In the genomic region with DNA sequence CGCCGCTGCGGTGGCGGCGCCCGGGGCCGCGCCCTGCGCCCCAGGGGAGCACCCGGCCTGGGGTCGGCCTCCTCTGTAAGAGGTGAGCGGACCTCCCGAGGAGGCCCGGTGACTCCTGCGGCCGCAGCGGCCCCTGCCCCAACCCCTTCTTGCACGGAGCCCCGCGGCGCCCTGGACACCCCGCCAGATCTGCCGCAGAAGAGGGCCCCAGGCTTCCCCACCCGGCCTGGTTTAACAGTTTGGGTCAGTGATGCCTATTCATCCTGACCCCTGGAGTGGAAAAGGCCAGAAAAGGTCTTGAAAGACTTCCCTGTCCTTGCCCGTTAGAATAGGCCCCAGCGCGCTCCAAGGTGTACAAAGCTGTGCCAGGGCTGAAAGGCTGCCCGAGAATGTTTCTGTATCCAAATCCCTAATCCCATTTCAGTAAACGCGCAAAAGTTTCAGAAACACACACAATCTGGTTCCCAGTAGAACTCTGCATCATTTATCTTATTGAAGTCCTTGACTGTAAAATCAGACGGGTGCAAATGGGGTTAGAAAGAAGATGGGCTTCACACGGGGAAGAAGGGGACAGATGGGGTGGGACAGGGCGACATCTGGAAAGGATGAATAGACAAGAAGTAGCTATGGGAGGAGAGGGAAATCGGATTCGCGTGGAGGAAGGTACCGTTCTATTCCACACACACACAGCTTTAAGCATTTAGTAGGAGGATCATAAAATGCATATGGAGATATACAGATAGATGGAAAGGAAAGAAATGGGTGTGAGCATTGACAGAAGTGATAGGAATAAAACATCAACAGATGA, we compare ENCODE assay signal across 8 cellular contexts. TPM values are rescaled to one million over a fixed set of nuclear protein-coding genes. Genes with fewer than 3 reads are reported as not detected.
A peak's percentile ranks its signal among the peaks of the same experiment; 100 is the strongest.
DNase-seq lines count a peak whose midpoint lies in the region; ATAC-seq lines count a peak whose summit lies in the region.

No MANE protein-coding gene starts in this region.

- peak overlapping the region; percentile 86 for H3K4me3 Mint-ChIP-seq in activated naive CD4-positive, alpha-beta T cell treated with anti-CD3 and anti-CD28 coated beads for 36 hours
- peak overlapping the region; percentile 89 to 91 for H3K4me3 Mint-ChIP-seq in effector memory CD8-positive, alpha-beta T cell

- H3K36me3 ChIP-seq in SJCRH30, result no peaks in the 10 kb centered on the region

- ATAC-seq in effector memory CD8-positive, alpha-beta T cell (replicated peaks), result no peak
- no peak for ATAC-seq in GM19351 (IDR thresholded peaks at IDR 0.05; ENCODE audit: unreplicated experiment)

- H3K9me3 ChIP-seq in SJCRH30 (replicated peaks), result no peaks in the 10 kb centered on the region

- no peaks in the 10 kb centered on the region for H3K27me3 ChIP-seq in SJCRH30

- DNase-seq in activated naive CD4-positive, alpha-beta T cell treated with anti-CD3 and anti-CD28 coated beads for 36 hours, result peak; percentile 8
- no peak for DNase-seq in activated naive CD4-positive, alpha-beta T cell treated with Interleukin-2 at 50 U/mL for 16 hours
- DNase-seq in SJCRH30, result peak in 1 of 2 experiments; percentile 59
- DNase-seq in effector memory CD8-positive, alpha-beta T cell, result no peak
- peak; percentile 51 for DNase-seq in myocyte (ENCODE audit: low read depth)
- DNase-seq in HPDE6-E6E7 (ENCODE audit: extremely low spot score), result no peak
- DNase-seq in kidney glomerular epithelial cell (lab: John Stamatoyannopoulos, UW), result no peak

- H3K4me1 ChIP-seq in SJCRH30, result peaks cover 11% of the 10 kb centered on the region

- peaks cover 4% of the 10 kb centered on the region for H3K36me3 Mint-ChIP-seq in activated naive CD4-positive, alpha-beta T cell treated with anti-CD3 and anti-CD28 coated beads for 36 hours (ENCODE audit: low read depth)
- peaks cover 14% of the 10 kb centered on the region for H3K36me3 Mint-ChIP-seq in effector memory CD8-positive, alpha-beta T cell (ENCODE audit: insufficient read depth)

- no peaks in the 10 kb centered on the region for H3K9me3 Mint-ChIP-seq in activated naive CD4-positive, alpha-beta T cell treated with anti-CD3 and anti-CD28 coated beads for 36 hours
- no peaks in the 10 kb centered on the region for H3K9me3 Mint-ChIP-seq in effector memory CD8-positive, alpha-beta T cell

- CTCF ChIA-PET in activated naive CD4-positive, alpha-beta T cell treated with anti-CD3 and anti-CD28 coated beads for 36 hours (lab: Charles Lee), result interaction anchor here (0.9 to 1.5 kb wide), 3 partner anchors 10 to 245 kb away, joined by 3 to 4 read pairs (median 3); no protein-coding TSS in a partner anchor

- peak overlapping the region; percentile 1 for H3K27ac Mint-ChIP-seq in activated naive CD4-positive, alpha-beta T cell treated with anti-CD3 and anti-CD28 coated beads for 36 hours
- peak overlapping the region; percentile 90 to 93 for H3K27ac Mint-ChIP-seq in effector memory CD8-positive, alpha-beta T cell

- H3K4me1 Mint-ChIP-seq in activated naive CD4-positive, alpha-beta T cell treated with anti-CD3 and anti-CD28 coated beads for 36 hours (ENCODE audit: low read depth), result peaks cover 20% of the 10 kb centered on the region
- H3K4me1 Mint-ChIP-seq in effector memory CD8-positive, alpha-beta T cell (ENCODE audit: low read depth in 2 of 2), result peaks cover 3 to 13% of the 10 kb centered on the region in 2 donors

- H3K27me3 Mint-ChIP-seq in activated naive CD4-positive, alpha-beta T cell treated with anti-CD3 and anti-CD28 coated beads for 36 hours (ENCODE audit: low read depth), result no peaks in the 10 kb centered on the region
- peaks cover 0 to 7% of the 10 kb centered on the region in 2 donors for H3K27me3 Mint-ChIP-seq in effector memory CD8-positive, alpha-beta T cell

- H3K4me3 ChIP-seq in SJCRH30, result peak overlapping the region; percentile 81

- intact Hi-C loops in activated naive CD4-positive, alpha-beta T cell treated with anti-CD3 and anti-CD28 coated beads for 36 hours (cut with micrococcal nuclease), result loop anchor here (1.0 to 10.0 kb wide), 12 partner anchors 27 to 605 kb away; partner anchors contain the start of genes RPS23 and ZCCHC9

- peak overlapping the region; percentile 95 for H3K27ac ChIP-seq in SJCRH30

RNA-seq across cellular contexts. Expression of gene SSBP2, which starts 1.1 kb away (rescaled TPM):
- total RNA-seq in activated naive CD4-positive, alpha-beta T cell treated with anti-CD3 and anti-CD28 coated beads for 36 hours, result 10 to 100 TPM; 14.5 to 14.7 TPM
- 28.9 and 30.0 TPM in 2 replicates for total RNA-seq in SJCRH30 (2014; rRNA removed; shearing (Covaris generic))
- total RNA-seq in myocyte, result 35.4 and 42.5 TPM in 2 replicates
- polyA plus RNA-seq in myocyte (2012), result 42.3 TPM

Comparison
In these comparisons a context has a peak if more than half of its experiments do, and no peak if none do; other contexts are left out.
1. DNase-seq: peak in activated naive CD4-positive, alpha-beta T cell treated with anti-CD3 and anti-CD28 coated beads for 36 hours (single experiment) and myocyte (single experiment); none in activated naive CD4-positive, alpha-beta T cell treated with Interleukin-2 at 50 U/mL for 16 hours (single experiment), effector memory CD8-positive, alpha-beta T cell (0 of 3), HPDE6-E6E7 (single experiment) and kidney glomerular epithelial cell (single experiment).